In the genomic region with DNA sequence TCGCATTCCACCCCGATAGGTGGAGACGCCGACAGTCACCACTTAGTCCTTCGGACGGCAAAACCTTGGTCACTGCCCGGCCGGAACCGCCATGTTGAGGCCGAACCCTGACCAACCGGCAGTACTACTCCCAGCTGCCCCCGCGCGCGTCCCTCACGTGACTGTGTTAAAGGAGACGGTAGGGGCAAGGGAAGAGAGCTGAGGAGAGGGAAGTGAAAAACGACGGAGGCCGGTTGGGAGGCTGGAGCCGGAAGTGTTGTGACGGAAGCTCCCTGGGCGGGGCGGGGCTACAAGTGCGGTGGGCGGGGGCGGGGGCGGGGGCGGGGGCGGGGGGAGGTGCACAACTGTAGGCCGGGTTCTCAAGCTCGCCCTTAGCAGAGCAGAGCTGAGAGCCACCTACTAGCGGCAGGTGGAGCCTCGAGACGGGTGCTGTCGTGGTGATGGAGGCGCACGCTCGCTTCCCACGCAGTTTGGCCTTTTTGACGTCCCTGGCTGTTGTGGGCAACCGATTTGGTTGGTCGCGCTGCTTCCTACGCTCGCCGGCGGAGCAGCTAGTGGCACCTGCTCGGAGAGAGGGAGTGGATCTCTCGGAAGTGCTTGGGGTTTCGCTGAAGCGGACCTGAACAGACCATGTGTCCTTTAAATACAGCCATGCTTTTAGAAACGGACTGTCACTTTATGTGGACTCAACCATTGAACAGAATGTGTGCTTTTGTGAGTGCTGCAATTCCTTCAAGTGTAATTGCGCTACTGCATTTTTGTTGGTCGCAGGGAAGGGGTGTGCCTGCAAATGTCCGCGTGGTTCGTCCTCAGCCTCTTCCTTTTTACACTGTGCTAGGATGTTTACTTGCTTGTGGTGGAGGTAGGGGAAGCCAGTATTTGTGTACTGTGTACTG, we compare ENCODE assay signal across 8 cellular contexts. TPM values are rescaled to one million over a fixed set of nuclear protein-coding genes. Genes with fewer than 3 reads are reported as not detected.
DNase-seq lines count a peak whose midpoint lies in the region; ATAC-seq and TF ChIP-seq lines count a peak whose summit lies in the region.

A gene with protein sequence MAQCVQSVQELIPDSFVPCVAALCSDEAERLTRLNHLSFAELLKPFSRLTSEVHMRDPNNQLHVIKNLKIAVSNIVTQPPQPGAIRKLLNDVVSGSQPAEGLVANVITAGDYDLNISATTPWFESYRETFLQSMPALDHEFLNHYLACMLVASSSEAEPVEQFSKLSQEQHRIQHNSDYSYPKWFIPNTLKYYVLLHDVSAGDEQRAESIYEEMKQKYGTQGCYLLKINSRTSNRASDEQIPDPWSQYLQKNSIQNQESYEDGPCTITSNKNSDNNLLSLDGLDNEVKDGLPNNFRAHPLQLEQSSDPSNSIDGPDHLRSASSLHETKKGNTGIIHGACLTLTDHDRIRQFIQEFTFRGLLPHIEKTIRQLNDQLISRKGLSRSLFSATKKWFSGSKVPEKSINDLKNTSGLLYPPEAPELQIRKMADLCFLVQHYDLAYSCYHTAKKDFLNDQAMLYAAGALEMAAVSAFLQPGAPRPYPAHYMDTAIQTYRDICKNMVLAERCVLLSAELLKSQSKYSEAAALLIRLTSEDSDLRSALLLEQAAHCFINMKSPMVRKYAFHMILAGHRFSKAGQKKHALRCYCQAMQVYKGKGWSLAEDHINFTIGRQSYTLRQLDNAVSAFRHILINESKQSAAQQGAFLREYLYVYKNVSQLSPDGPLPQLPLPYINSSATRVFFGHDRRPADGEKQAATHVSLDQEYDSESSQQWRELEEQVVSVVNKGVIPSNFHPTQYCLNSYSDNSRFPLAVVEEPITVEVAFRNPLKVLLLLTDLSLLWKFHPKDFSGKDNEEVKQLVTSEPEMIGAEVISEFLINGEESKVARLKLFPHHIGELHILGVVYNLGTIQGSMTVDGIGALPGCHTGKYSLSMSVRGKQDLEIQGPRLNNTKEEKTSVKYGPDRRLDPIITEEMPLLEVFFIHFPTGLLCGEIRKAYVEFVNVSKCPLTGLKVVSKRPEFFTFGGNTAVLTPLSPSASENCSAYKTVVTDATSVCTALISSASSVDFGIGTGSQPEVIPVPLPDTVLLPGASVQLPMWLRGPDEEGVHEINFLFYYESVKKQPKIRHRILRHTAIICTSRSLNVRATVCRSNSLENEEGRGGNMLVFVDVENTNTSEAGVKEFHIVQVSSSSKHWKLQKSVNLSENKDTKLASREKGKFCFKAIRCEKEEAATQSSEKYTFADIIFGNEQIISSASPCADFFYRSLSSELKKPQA (N-terminal part only) (minus strand): TSS at position 130 of the 896 bp plus-strand sequence. CDS start 364 bp downstream, outside the sequence.

- H3K27ac Mint-ChIP-seq in activated naive CD4-positive, alpha-beta T cell treated with anti-CD3 and anti-CD28 coated beads for 36 hours: peak within 1 kb of the TSS; percentile 97

- peak within 1 kb of the TSS; percentile 100 for H3K4me3 Mint-ChIP-seq in activated naive CD4-positive, alpha-beta T cell treated with anti-CD3 and anti-CD28 coated beads for 36 hours

- H3K36me3 ChIP-seq in gastroesophageal sphincter: no peaks in the 10 kb centered on the region

- H3K36me3 Mint-ChIP-seq in activated naive CD4-positive, alpha-beta T cell treated with anti-CD3 and anti-CD28 coated beads for 36 hours (ENCODE audit: low read depth): peaks cover 1% of the 10 kb centered on the region

- peak; percentile 98 for ATAC-seq in gastroesophageal sphincter

- peaks cover 32% of the 10 kb centered on the region for H3K4me1 Mint-ChIP-seq in activated naive CD4-positive, alpha-beta T cell treated with anti-CD3 and anti-CD28 coated beads for 36 hours (ENCODE audit: low read depth)

- H3K4me1 ChIP-seq in gastroesophageal sphincter: peaks cover 2 to 49% (median 20%) of the 10 kb centered on the region in 3 donors

- intact Hi-C loops in activated naive CD4-positive, alpha-beta T cell treated with anti-CD3 and anti-CD28 coated beads for 36 hours (cut with micrococcal nuclease): loop anchor here (1.0 to 5.0 kb wide), 11 partner anchors 14 to 588 kb away; partner anchors contain the start of genes GAREM1 and RNF125

- peak within 1 kb of the TSS; percentile 52 to 63 for H3K4me3 ChIP-seq in gastroesophageal sphincter

- peak in 1 of 2 donors; percentile 8 for TF ChIP-seq POLR2A in gastroesophageal sphincter (IDR thresholded peaks at IDR 0.05)

- H3K27me3 Mint-ChIP-seq in activated naive CD4-positive, alpha-beta T cell treated with anti-CD3 and anti-CD28 coated beads for 36 hours (ENCODE audit: low read depth): no peaks in the 10 kb centered on the region

- CTCF ChIA-PET in HEK293T (lab: Yijun Ruan, JAX): interaction anchor here (1.1 to 1.7 kb wide), 3 partner anchors 11 to 129 kb away, joined by 3 to 4 read pairs (median 4); no protein-coding TSS in a partner anchor
- CTCF ChIA-PET in activated naive CD4-positive, alpha-beta T cell treated with anti-CD3 and anti-CD28 coated beads for 36 hours (lab: Charles Lee): interaction anchor here (0.9 to 2.0 kb wide), 4 partner anchors 8 to 130 kb away, joined by 3 to 11 read pairs (median 4); partner anchors contain the start of gene RNF125

- POLR2A ChIA-PET in HEK293T (lab: Yijun Ruan, JAX): interaction anchor here (0.6 to 3.6 kb wide), 35 partner anchors 8 to 901 kb away, joined by 3 to 45 read pairs (median 3); partner anchors contain the start of genes DSC3, GAREM1, RNF125 and RNF138

- DNase-seq in GM04504 (ENCODE audit: low read depth): peak; percentile 96
- peak; percentile 100 for DNase-seq in HEK293T (ENCODE audit: extremely low spot score)
- DNase-seq in MV-4-11 (lab: John Stamatoyannopoulos, UW): peak; percentile 96
- peak; percentile 98 for DNase-seq in SK-MEL-5 (ENCODE audit: low read depth, low spot score)
- DNase-seq in activated naive CD4-positive, alpha-beta T cell treated with anti-CD3 and anti-CD28 coated beads for 36 hours: peak; percentile 96
- peak; percentile 93 for DNase-seq in non-pigmented ciliary epithelial cell (ENCODE audit: low read depth)
- peak; percentile 99 for DNase-seq in superior temporal gyrus (ENCODE audit: extremely low spot score)

- no peak for TF ChIP-seq EP300 in gastroesophageal sphincter (IDR thresholded peaks at IDR 0.05)

- TF ChIP-seq CTCF in gastroesophageal sphincter (IDR thresholded peaks at IDR 0.05): peak in 2 of 4 experiments; percentile 19 to 30

- 0 to 1% methylated on average over 4 to 17 of the region's 58 CpGs for WGBS in gastroesophageal sphincter (ENCODE audit: low coverage in 1 of 2), 2 donors

- no peaks in the 10 kb centered on the region for H3K9me3 ChIP-seq in gastroesophageal sphincter

- in situ Hi-C loops in SK-MEL-5 (cut with HindIII; ENCODE audit: low pct_unique_long_range_greater_than_20kb, low sequenced_read_pairs): no loop called here

- H3K9me3 Mint-ChIP-seq in activated naive CD4-positive, alpha-beta T cell treated with anti-CD3 and anti-CD28 coated beads for 36 hours: no peaks in the 10 kb centered on the region

- H3K27ac ChIP-seq in gastroesophageal sphincter: peak within 1 kb of the TSS; percentile 60 to 97 (median 90)

- no peaks in the 10 kb centered on the region for H3K27me3 ChIP-seq in gastroesophageal sphincter

TF ChIP-seq in HEK293T, 16 proteins besides CTCF, POLR2A, EP300 and RAD21:
- peak; percentile 64 for TF ChIP-seq ELF4 (IDR thresholded peaks at IDR 0.05)
- peak; percentile 99 for TF ChIP-seq L3MBTL2 (conservative IDR thresholded peaks at IDR 0.05)
- TF ChIP-seq CTBP1 (IDR thresholded peaks at IDR 0.05; ENCODE audit: borderline replicate concordance): 0 out of 2 replicates have a peak, but pooled peaks have one; percentile 16
- TF ChIP-seq FOXM1 (IDR thresholded peaks at IDR 0.05; ENCODE audit: borderline replicate concordance): peak; percentile 57
- TF ChIP-seq TARDBP (IDR thresholded peaks at IDR 0.05): no peak
- TF ChIP-seq SUZ12 (IDR thresholded peaks at IDR 0.05): no peak
- TF ChIP-seq HDGF (IDR thresholded peaks at IDR 0.05; ENCODE audit: borderline replicate concordance): no peak
- TF ChIP-seq ZNF384 (IDR thresholded peaks at IDR 0.05): no peak
- no peak for TF ChIP-seq FOXA1 (IDR thresholded peaks at IDR 0.05)
- peak; percentile 64 for TF ChIP-seq NFRKB (IDR thresholded peaks at IDR 0.05)

RNA-seq across cellular contexts. Expression of the gene that starts here (rescaled TPM):
- total RNA-seq in SK-MEL-5 (2014; rRNA removed; shearing (Covaris generic)): 47.7 and 49.4 TPM in 2 replicates
- polyA plus RNA-seq in SK-MEL-5 (2015; cell fraction: cytosol; rRNA removed): 18.1 and 22.5 TPM in 2 replicates
- polyA plus RNA-seq in SK-MEL-5 (2015; cell fraction: nucleus; rRNA removed): 93.8 and 97.3 TPM in 2 replicates
- total RNA-seq in activated naive CD4-positive, alpha-beta T cell treated with anti-CD3 and anti-CD28 coated beads for 36 hours: 10 to 100 TPM; 24.9 to 26.5 TPM
- total RNA-seq in gastroesophageal sphincter: 10 to 100 TPM; 40.0 to 62.4 (median 42.5) TPM

Comparison
In these comparisons a context has a peak if more than half of its experiments do, and no peak if none do; other contexts are left out.
1. Peak in every context shown above with its lines: DNase-seq, ATAC-seq, H3K4me3 ChIP-seq and H3K27ac ChIP-seq.